ENCODE assay signal across 7 cellular contexts in genomic region chr5:97408331-97408730, GRCh38.
"Had no signal": no experiment of that assay in that cellular context is flagged by ENCODE, and none has a peak within 500 bp of the region (broad histone marks: within the 10 kb centered on the region; RNA-seq: fewer than 3 reads in every experiment).

No MANE protein-coding gene starts in this region.

- H3K27me3 Mint-ChIP-seq: IgD-negative memory B cell had no signal

- H3K4me1 Mint-ChIP-seq: IgD-negative memory B cell had no signal

- H3K4me3 ChIP-seq: GM23338, HAP-1 had no signal

- H3K36me3 Mint-ChIP-seq: IgD-negative memory B cell had no signal

- H3K4me2 ChIP-seq: GM23338 had no signal

- H3K27ac Mint-ChIP-seq: GM23338, HFFc6, IgD-negative memory B cell had no signal

- DNase-seq: HFFc6 had no signal

- H3K36me3 ChIP-seq: HAP-1 had no signal

- H3K27ac ChIP-seq: HL-60 had no signal

- ATAC-seq: GM23338, HCT116, HepG2 had no signal

- H3K4me3 Mint-ChIP-seq: GM23338, HFFc6, IgD-negative memory B cell had no signal

- H2AFZ ChIP-seq: GM23338 had no signal

- H3K9me3 ChIP-seq: HAP-1 had no signal
